26 cellular contexts compared by ENCODE assay signal in genomic region chr16:56758432-56758831, GRCh38.
"Had no signal": no experiment of that assay in that cellular context is flagged by ENCODE, and none has a peak within 500 bp of the region (broad histone marks: within the 10 kb centered on the region; RNA-seq: fewer than 3 reads in every experiment).

No MANE protein-coding gene starts in this region.

- H3K4me3 Mint-ChIP-seq: activated CD4-positive, alpha-beta T cell treated with anti-CD3 and anti-CD28 coated beads, Interleukin-2, amount 10 ng/mL, durations not matched to agents 24 days and 14 days; activated CD8-positive, alpha-beta T cell treated with anti-CD3 and anti-CD28 coated beads for 36 hours; activated naive CD8-positive, alpha-beta T cell treated with anti-CD3 and anti-CD28 coated beads, Interleukin-2, amount 10 ng/mL, durations not matched to agents 7 days and 5 days; activated T-cell treated with anti-CD3 and anti-CD28 coated beads, Interleukin-2, amount 50 U/mL, for 72 hours; activated T-helper 17 cell treated with anti-CD3 and anti-CD28 coated beads, Interleukin-2, amount 50 U/mL, for 72 hours; T-cell had no signal

- H3K27me3 Mint-ChIP-seq: activated CD4-positive, alpha-beta T cell treated with anti-CD3 and anti-CD28 coated beads, Interleukin-2, amount 10 ng/mL, durations not matched to agents 24 days and 14 days; activated CD8-positive, alpha-beta T cell treated with anti-CD3 and anti-CD28 coated beads for 36 hours; activated naive CD8-positive, alpha-beta T cell treated with anti-CD3 and anti-CD28 coated beads, Interleukin-2, amount 10 ng/mL, durations not matched to agents 7 days and 5 days; activated T-helper 17 cell treated with anti-CD3 and anti-CD28 coated beads, Interleukin-2, amount 50 U/mL, for 72 hours; T-cell had no signal

- DNase-seq: activated CD4-positive, alpha-beta T cell treated with anti-CD3 and anti-CD28 coated beads, Interleukin-2, amount 10 ng/mL, durations not matched to agents 24 days and 14 days; activated CD4-positive, alpha-beta T cell treated with anti-CD3 and anti-CD28 coated beads, Interleukin-2, amount 50 U/mL, for 4 hours; activated CD8-positive, alpha-beta T cell treated with anti-CD3 and anti-CD28 coated beads for 36 hours; activated effector memory CD4-positive, alpha-beta T cell treated with anti-CD3 and anti-CD28 coated beads, Interleukin-2, amount 50 U/mL, for 16 hours; activated naive CD4-positive, alpha-beta T cell; activated naive CD4-positive, alpha-beta T cell treated with anti-CD3 and anti-CD28 coated beads, Interleukin-2, amount 50 U/mL, for 16 hours; activated naive CD8-positive, alpha-beta T cell treated with anti-CD3 and anti-CD28 coated beads, Interleukin-2, amount 10 ng/mL, durations not matched to agents 7 days and 5 days; activated T-cell treated with anti-CD3 and anti-CD28 coated beads, Interleukin-2, amount 50 U/mL, for 1 hour; activated T-cell treated with anti-CD3 and anti-CD28 coated beads, Interleukin-2, amount 50 U/mL, for 72 hours; amygdala; MM.1S; MV-4-11; NCI-H1092; NCI-H1436 treated with DMSO at 0.1 percent for 48 hours; NCI-H1694 treated with DMSO at 0.1 percent for 48 hours; NCI-H2029; NCI-H345; NCI-H524 treated with DMSO at 0.1 percent for 48 hours; SHP77 treated with DMSO at 0.1 percent for 48 hours; T-cell had no signal

- H3K27ac Mint-ChIP-seq: activated CD4-positive, alpha-beta T cell treated with anti-CD3 and anti-CD28 coated beads, Interleukin-2, amount 10 ng/mL, durations not matched to agents 24 days and 14 days; activated CD8-positive, alpha-beta T cell treated with anti-CD3 and anti-CD28 coated beads for 36 hours; activated naive CD8-positive, alpha-beta T cell treated with anti-CD3 and anti-CD28 coated beads, Interleukin-2, amount 10 ng/mL, durations not matched to agents 7 days and 5 days; activated T-cell treated with anti-CD3 and anti-CD28 coated beads, Interleukin-2, amount 50 U/mL, for 72 hours; activated T-helper 17 cell treated with anti-CD3 and anti-CD28 coated beads, Interleukin-2, amount 50 U/mL, for 72 hours; T-cell had no signal

- H3K4me1 Mint-ChIP-seq: activated T-helper 17 cell treated with anti-CD3 and anti-CD28 coated beads, Interleukin-2, amount 50 U/mL, for 72 hours had no signal

- H3K9me3 Mint-ChIP-seq: activated T-helper 17 cell treated with anti-CD3 and anti-CD28 coated beads, Interleukin-2, amount 50 U/mL, for 72 hours; T-cell had no signal

- H3K9me3 ChIP-seq: ascending aorta had no signal

- ATAC-seq: activated CD8-positive, alpha-beta T cell treated with anti-CD3 and anti-CD28 coated beads for 36 hours; activated T-cell treated with anti-CD3 and anti-CD28 coated beads, Interleukin-2, amount 50 U/mL, for 72 hours; activated T-helper 17 cell treated with anti-CD3 and anti-CD28 coated beads, Interleukin-2, amount 50 U/mL, for 72 hours; Panc1; SK-N-SH treated with all-trans-retinoic acid at 6 μM for 48 hours; T-cell had no signal

- H3K27me3 ChIP-seq: ascending aorta, cardiac muscle cell had no signal

- H3K4me3 ChIP-seq: cardiac muscle cell had no signal

- H3K36me3 ChIP-seq: ascending aorta had no signal

- H3K27ac ChIP-seq: cardiac muscle cell, KMS-11 had no signal
